8 cellular contexts compared by ENCODE assay signal in the genomic region with DNA sequence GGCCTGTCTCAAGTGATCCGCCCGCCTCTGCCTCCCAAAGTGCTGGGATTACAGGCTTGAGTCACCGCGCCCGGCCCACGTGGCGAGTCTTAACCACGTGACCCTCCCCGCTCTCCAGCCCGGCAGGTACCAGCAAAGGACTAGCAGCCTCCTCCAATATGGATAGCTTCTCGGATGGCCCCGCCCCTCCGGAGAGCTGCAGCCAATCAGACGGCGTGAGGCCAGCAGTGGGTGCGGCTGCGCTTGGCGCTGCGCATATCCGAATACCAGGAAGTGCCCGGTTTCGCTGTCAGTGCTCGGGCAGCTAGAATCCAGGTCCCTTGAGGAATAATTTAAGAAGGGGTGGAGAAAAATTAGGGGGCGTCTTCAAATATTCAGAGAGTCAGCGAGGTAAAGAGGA. TPM values are rescaled to one million over a fixed set of nuclear protein-coding genes. Genes with fewer than 3 reads are reported as not detected.
DNase-seq lines count a peak whose midpoint lies in the region; TF ChIP-seq lines count a peak whose summit lies in the region.

No MANE protein-coding gene starts in this region.

- H3K9me3 ChIP-seq in muscle layer of colon (ENCODE audit: low read length) = no peaks in the 10 kb centered on the region

- DNase-seq in G401 (ENCODE audit: low spot score) (peak; percentile 94), HFFc6 (peak; percentile 28), NCI-H510A (lab: John Stamatoyannopoulos, UW) (peak; percentile 55), activated T-cell treated with anti-CD3 and anti-CD28 coated beads for 1 hour (ENCODE audit: low read depth) (peak; percentile 83), epithelial cell of proximal tubule (ENCODE audit: low read depth) (no peak), GDM1 (lab: John Stamatoyannopoulos, UW) (no peak)
- peak; percentile 87 for DNase-seq in stimulated activated CD8-positive, alpha-beta memory T cell treated with anti-CD3 and anti-CD28 coated beads, Interleukin-4, amount 100 ng/mL, for 24 hours (ENCODE audit: low read depth)

- H3K4me3 ChIP-seq in epithelial cell of proximal tubule (ENCODE audit: low read depth, low read length) (peak overlapping the region; percentile 63), muscle layer of colon (ENCODE audit: low read depth in 1 of 2, low read length in 2 of 2) (peak overlapping the region; percentile 27 to 52)

- peaks cover 15% of the 10 kb centered on the region for H3K36me3 Mint-ChIP-seq in HFFc6 (ENCODE audit: low read depth)

- no peaks in the 10 kb centered on the region; the same call in 1 of the 2 replicates for H3K9me3 Mint-ChIP-seq in HFFc6

- H3K4me1 ChIP-seq in muscle layer of colon (ENCODE audit: insufficient read depth, low read length) = peaks cover 23% of the 10 kb centered on the region

- in situ Hi-C loops in G401 (cut with HindIII; ENCODE audit: low sequenced_read_pairs) = no loop called here

- no peaks in the 10 kb centered on the region for H3K27me3 ChIP-seq in muscle layer of colon (ENCODE audit: control insufficient read depth in 1 of 2, insufficient read depth in 2 of 2, low read length in 2 of 2)

- H3K4me3 Mint-ChIP-seq in HFFc6 = peak overlapping the region; percentile 45; the same call in 1 of the 2 replicates

- H3K27ac Mint-ChIP-seq in HFFc6 = no peak overlapping the region

- H3K36me3 ChIP-seq in muscle layer of colon (ENCODE audit: insufficient read depth, low read length) = no peaks in the 10 kb centered on the region

- H3K9ac ChIP-seq in muscle layer of colon (ENCODE audit: low read length) = no peak overlapping the region

- TF ChIP-seq CTCF in HFFc6 (IDR thresholded peaks at IDR 0.05) = no peak
- no peak for TF ChIP-seq CTCF in epithelial cell of proximal tubule (conservative IDR thresholded peaks at IDR 0.05; ENCODE audit: low read depth, low read length)

- peaks cover 10% of the 10 kb centered on the region for H3K27me3 Mint-ChIP-seq in HFFc6 (ENCODE audit: insufficient read depth)

- H3K27ac ChIP-seq in muscle layer of colon (ENCODE audit: low read depth, low read length) = peak overlapping the region; percentile 58

- H3K4me1 Mint-ChIP-seq in HFFc6 (ENCODE audit: low read depth) = peaks cover 25% of the 10 kb centered on the region

RNA-seq across cellular contexts. Expression of a gene that starts 14.7 kb away (rescaled TPM):
- total RNA-seq in G401 (2014; rRNA removed; shearing (Covaris generic)) = 46.1 and 75.3 TPM in 2 replicates
- total RNA-seq in HFFc6 (2021; fragmentation: NEBNext Ultra II Directional; extraction: Animal tissue kit (Norgen Biotek cat#: 25700)) = 10 to 100 TPM; 38.4 to 47.3 (median 43.3) TPM
- 61.1 and 78.9 TPM in 2 replicates for total RNA-seq in epithelial cell of proximal tubule

Comparison
In these comparisons a context has a peak if more than half of its experiments do, and no peak if none do; other contexts are left out.
1. DNase-seq: peak in G401 (single experiment), HFFc6 (single experiment), NCI-H510A (single experiment), activated T-cell treated with anti-CD3 and anti-CD28 coated beads for 1 hour (single experiment) and stimulated activated CD8-positive, alpha-beta memory T cell treated with anti-CD3 and anti-CD28 coated beads, Interleukin-4, amount 100 ng/mL, for 24 hours (single experiment); none in epithelial cell of proximal tubule (single experiment) and GDM1 (single experiment).